8 cellular contexts compared by ENCODE assay signal in the genomic region with DNA sequence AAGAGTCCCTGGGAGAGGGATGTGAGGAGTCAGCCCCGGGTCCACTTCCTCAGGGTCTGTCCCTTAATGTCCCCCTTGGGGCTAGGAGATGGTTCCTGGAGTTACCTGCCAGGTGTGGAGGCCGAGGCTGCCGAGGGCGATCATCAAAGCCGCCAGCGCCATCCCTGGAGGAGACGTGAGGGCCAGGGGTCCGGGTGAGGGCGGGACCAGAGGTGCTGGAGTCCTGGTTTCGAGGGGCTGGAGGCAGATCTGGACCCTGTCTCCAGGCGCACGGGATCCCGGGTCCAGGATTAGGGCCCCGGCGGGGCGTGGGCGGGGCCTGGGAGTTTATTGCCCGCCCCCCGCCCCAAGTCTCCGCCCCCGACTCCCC. TPM values are rescaled to one million over a fixed set of nuclear protein-coding genes. Genes with fewer than 3 reads are reported as not detected.
DNase-seq lines count a peak whose midpoint lies in the region; ATAC-seq and TF ChIP-seq lines count a peak whose summit lies in the region.

A gene with protein sequence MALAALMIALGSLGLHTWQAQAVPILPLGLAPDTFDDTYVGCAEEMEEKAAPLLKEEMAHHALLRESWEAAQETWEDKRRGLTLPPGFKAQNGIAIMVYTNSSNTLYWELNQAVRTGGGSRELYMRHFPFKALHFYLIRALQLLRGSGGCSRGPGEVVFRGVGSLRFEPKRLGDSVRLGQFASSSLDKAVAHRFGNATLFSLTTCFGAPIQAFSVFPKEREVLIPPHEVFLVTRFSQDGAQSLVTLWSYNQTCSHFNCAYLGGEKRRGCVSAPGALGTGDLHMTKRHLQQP (minus strand): TSS at position 292 of the 370 bp plus-strand sequence. CDS start 130 bp downstream, at position 162.

- peaks cover 33% of the 10 kb centered on the region for H3K4me1 ChIP-seq in psoas muscle

- H3K4me3 ChIP-seq in WERI-Rb-1 (ENCODE audit: low read depth, low read length) (peak within 1 kb of the TSS; percentile 45), foreskin fibroblast (ENCODE audit: low read depth in 1 of 2, low read length in 2 of 2) (peak within 1 kb of the TSS; percentile 33 to 56), psoas muscle (peak within 1 kb of the TSS; percentile 78)

- no peaks in the 10 kb centered on the region for H3K27me3 ChIP-seq in WERI-Rb-1 (ENCODE audit: insufficient read depth, low read depth, severe bottlenecking)
- no peaks in the 10 kb centered on the region for H3K27me3 ChIP-seq in psoas muscle (ENCODE audit: insufficient read depth in 3 of 3, low read length in 2 of 3)

- H3K27ac ChIP-seq in WERI-Rb-1, result no peak within 1 kb of the TSS
- peak within 1 kb of the TSS; percentile 99 for H3K27ac ChIP-seq in psoas muscle

- intact Hi-C loops in Calu3 (cut with micrococcal nuclease; ENCODE audit: unreplicated experiment) (no loop called here), psoas muscle (cut with DNase I) (loop anchor here (2.0 to 5.0 kb wide), 2 partner anchors 27 to 599 kb away; no protein-coding TSS in a partner anchor)

- WGBS in psoas muscle, 3 donors, result 10 to 23% (median 11%) methylated on average over 13 to 21 of the region's 21 CpGs

- no peak for DNase-seq in Calu3
- DNase-seq in WERI-Rb-1, result no peak
- no peak for DNase-seq in foreskin fibroblast
- DNase-seq in psoas muscle, result no peak
- no peak for DNase-seq in NCI-H187 treated with DMSO at 0.1 percent for 48 hours (lab: John Stamatoyannopoulos, UW)
- no peak for DNase-seq in NOMO-1 treated with dmso at 0.1 percent for 144 hours (lab: John Stamatoyannopoulos, UW; ENCODE audit: unreplicated experiment)

- peak within 1 kb of the TSS; percentile 68 for H3K4me3 Mint-ChIP-seq in Calu3 (ENCODE audit: low read depth, unreplicated experiment)

- H3K27me3 Mint-ChIP-seq in Calu3 (ENCODE audit: unreplicated experiment), result peaks cover 65% of the 10 kb centered on the region

- TF ChIP-seq CTCF in Calu3 (IDR thresholded peaks at IDR 0.05; ENCODE audit: unreplicated experiment) (no peak), WERI-Rb-1 (IDR thresholded peaks at IDR 0.05; ENCODE audit: low read depth, low read length) (no peak), foreskin fibroblast (IDR thresholded peaks at IDR 0.05; ENCODE audit: low read depth, low read length) (no peak), psoas muscle (IDR thresholded peaks at IDR 0.05) (no peak)

- ATAC-seq in psoas muscle (no peak), HG03565 (IDR thresholded peaks at IDR 0.05; ENCODE audit: unreplicated experiment) (no peak), GM18861 (IDR thresholded peaks at IDR 0.05; ENCODE audit: unreplicated experiment) (no peak)

- CTCF ChIA-PET in Calu3 (lab: Charles Lee), result no interaction called here

- peaks cover 11% of the 10 kb centered on the region for H3K36me3 Mint-ChIP-seq in Calu3 (ENCODE audit: insufficient read depth, unreplicated experiment)

- H3K36me3 ChIP-seq in WERI-Rb-1 (no peaks in the 10 kb centered on the region), psoas muscle (ENCODE audit: insufficient read depth in 1 of 2, low read depth in 1 of 2) (no peaks in the 10 kb centered on the region)

- no TSS peak for BruUV-seq in Calu3 (replicated peaks; lab: Mats Ljungman, UMichigan)

- peaks cover 14% of the 10 kb centered on the region for H3K4me1 Mint-ChIP-seq in Calu3 (ENCODE audit: low read depth, unreplicated experiment)

- no peak within 1 kb of the TSS for H3K27ac Mint-ChIP-seq in Calu3 (ENCODE audit: unreplicated experiment)

- H3K9me3 ChIP-seq in WERI-Rb-1 (ENCODE audit: severe bottlenecking) (no peaks in the 10 kb centered on the region), psoas muscle (no peaks in the 10 kb centered on the region)

- H3K9me3 Mint-ChIP-seq in Calu3 (ENCODE audit: low read depth, unreplicated experiment), result no peaks in the 10 kb centered on the region

RNA-seq across cellular contexts. Expression of the gene that starts here (rescaled TPM):
- total RNA-seq in Calu3 (2022), result not detected in 2 replicates
- total RNA-seq in psoas muscle, result 1 to 10 TPM; 1.4 to 4.4 (median 2.8) TPM
- 1 to 10 TPM in 1 of 3 donors, under 1 TPM in 2; 0.65 to 2.4 (median 0.99) TPM for polyA plus RNA-seq in psoas muscle
